Comparison of ENCODE assay signal across 8 cellular contexts in the genomic region with DNA sequence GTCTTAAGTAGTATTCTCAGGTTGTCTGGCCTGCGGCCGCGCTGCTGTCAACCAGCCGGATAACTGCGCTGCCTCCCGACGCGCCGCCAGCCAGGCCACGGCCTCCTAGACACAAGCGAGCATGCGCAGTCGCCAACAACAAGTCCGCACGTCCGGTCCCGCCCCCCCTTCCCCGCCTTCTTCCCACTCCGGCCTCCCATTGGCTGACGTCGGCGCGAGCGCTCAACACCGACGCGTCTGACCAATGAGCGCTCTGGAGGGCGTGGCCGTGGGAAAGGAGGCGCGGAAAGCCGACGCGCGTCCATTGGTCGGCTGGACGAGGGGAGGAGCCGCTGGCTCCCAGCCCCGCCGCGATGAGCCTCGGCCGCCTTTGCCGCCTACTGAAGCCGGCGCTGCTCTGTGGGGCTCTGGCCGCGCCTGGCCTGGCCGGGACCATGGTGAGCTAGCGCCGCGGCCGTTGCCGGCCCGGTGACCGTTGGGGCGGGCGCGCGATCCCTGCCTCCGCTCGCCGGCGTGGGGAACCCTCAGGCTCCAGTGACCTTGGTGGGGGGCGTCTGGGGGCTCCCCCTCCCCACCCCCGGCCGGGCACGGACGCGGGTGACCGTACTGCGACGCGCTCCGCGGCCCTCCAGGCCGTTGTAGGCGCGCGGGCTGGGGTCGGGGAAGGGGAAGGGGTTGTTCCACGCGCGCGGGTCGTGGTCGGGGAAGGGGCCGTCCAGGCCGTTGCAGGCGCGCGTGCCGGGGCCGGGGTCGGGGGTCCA. TPM values are rescaled to one million over a fixed set of nuclear protein-coding genes. Genes with fewer than 3 reads are reported as not detected.
DNase-seq lines count a peak whose midpoint lies in the region; ATAC-seq and TF ChIP-seq lines count a peak whose summit lies in the region.

A gene with protein sequence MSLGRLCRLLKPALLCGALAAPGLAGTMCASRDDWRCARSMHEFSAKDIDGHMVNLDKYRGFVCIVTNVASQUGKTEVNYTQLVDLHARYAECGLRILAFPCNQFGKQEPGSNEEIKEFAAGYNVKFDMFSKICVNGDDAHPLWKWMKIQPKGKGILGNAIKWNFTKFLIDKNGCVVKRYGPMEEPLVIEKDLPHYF (plus strand): TSS at position 304 of the 761 bp plus-strand sequence. CDS start 50 bp downstream, at position 354.

- peaks cover 5% of the 10 kb centered on the region for H3K36me3 Mint-ChIP-seq in T-helper 2 cell treated with Interferon-gamma antibody and Interleukin-4, amounts not matched to agents 5 μg/mL and 100 μg/mL, for 36 hours (ENCODE audit: low read depth)

- H3K27me3 Mint-ChIP-seq in T-helper 2 cell treated with Interferon-gamma antibody and Interleukin-4, amounts not matched to agents 5 μg/mL and 100 μg/mL, for 36 hours (ENCODE audit: low read depth) = no peaks in the 10 kb centered on the region

- under 1% methylated on average over 96 of the region's 96 CpGs for WGBS in right cardiac atrium

- H3K36me3 ChIP-seq in ascending aorta = peaks cover 29 to 30% of the 10 kb centered on the region in 2 donors
- peaks cover 0 to 19% of the 10 kb centered on the region in 2 donors for H3K36me3 ChIP-seq in vagina

- peak; percentile 95 to 97 for DNase-seq in NCI-H1930 (lab: John Stamatoyannopoulos, UW)
- DNase-seq in T-helper 2 cell treated with Interferon-gamma antibody and Interleukin-4, amounts not matched to agents 5 μg/mL and 100 μg/mL, for 36 hours (ENCODE audit: low spot score) = peak; percentile 97
- DNase-seq in ascending aorta (ENCODE audit: low spot score in 2 of 2) = peak; percentile 95 to 99
- DNase-seq in right cardiac atrium = peak; percentile 100
- DNase-seq in putamen (ENCODE audit: low spot score) = peak; percentile 100
- DNase-seq in vagina (ENCODE audit: extremely low spot score in 2 of 2) = peak; percentile 99

- peaks cover 6% of the 10 kb centered on the region for H3K9me3 Mint-ChIP-seq in T-helper 2 cell treated with Interferon-gamma antibody and Interleukin-4, amounts not matched to agents 5 μg/mL and 100 μg/mL, for 36 hours

- no peak for TF ChIP-seq CTCF in ascending aorta (IDR thresholded peaks at IDR 0.05)
- no peak for TF ChIP-seq CTCF in vagina (IDR thresholded peaks at IDR 0.05)

- H3K9me3 ChIP-seq in ascending aorta (no peaks in the 10 kb centered on the region), right cardiac atrium (ENCODE audit: control insufficient read depth, low read length) (no peaks in the 10 kb centered on the region), vagina (no peaks in the 10 kb centered on the region)

- no peaks in the 10 kb centered on the region for H3K27me3 ChIP-seq in ascending aorta
- no peaks in the 10 kb centered on the region for H3K27me3 ChIP-seq in right cardiac atrium (ENCODE audit: control insufficient read depth, insufficient read depth)
- no peaks in the 10 kb centered on the region for H3K27me3 ChIP-seq in vagina

- peak within 1 kb of the TSS; percentile 73 for H3K4me3 Mint-ChIP-seq in T-helper 2 cell treated with Interferon-gamma antibody and Interleukin-4, amounts not matched to agents 5 μg/mL and 100 μg/mL, for 36 hours

- H3K27ac ChIP-seq in ascending aorta (peak within 1 kb of the TSS; percentile 99), right cardiac atrium (ENCODE audit: low read length) (peak within 1 kb of the TSS; percentile 98), vagina (peak within 1 kb of the TSS; percentile 99)

- H3K4me1 Mint-ChIP-seq in T-helper 2 cell treated with Interferon-gamma antibody and Interleukin-4, amounts not matched to agents 5 μg/mL and 100 μg/mL, for 36 hours (ENCODE audit: low read depth) = peaks cover 19% of the 10 kb centered on the region

- H3K4me3 ChIP-seq in ascending aorta (peak within 1 kb of the TSS; percentile 84 to 93), right cardiac atrium (ENCODE audit: low read length) (peak within 1 kb of the TSS; percentile 89), vagina (peak within 1 kb of the TSS; percentile 86 to 92)

- H3K27ac Mint-ChIP-seq in T-helper 2 cell treated with Interferon-gamma antibody and Interleukin-4, amounts not matched to agents 5 μg/mL and 100 μg/mL, for 36 hours = peak within 1 kb of the TSS; percentile 75

- TF ChIP-seq POLR2A in vagina (IDR thresholded peaks at IDR 0.05) = peak; percentile 14 to 89

- intact Hi-C loops in ascending aorta (cut with DNase I) (loop anchor here (2.0 kb wide), 2 partner anchors 137 to 165 kb away; a partner anchor contains a TSS), right cardiac atrium (cut with DNase I) (loop anchor here in 2 of 4 donors (5.0 to 10.0 kb wide), 2 partner anchors 77 to 79 kb away; a partner anchor contains a TSS), vagina (cut with DNase I) (loop anchor here (5.0 kb wide), 1 partner anchor 77 kb away; a partner anchor contains a TSS)

- H3K4me1 ChIP-seq in ascending aorta (peaks cover 30 to 43% of the 10 kb centered on the region in 2 donors), right cardiac atrium (ENCODE audit: control insufficient read depth, insufficient read depth, low read length) (peaks cover 7% of the 10 kb centered on the region), vagina (peaks cover 66% of the 10 kb centered on the region)

- ATAC-seq in GM18499 (IDR thresholded peaks at IDR 0.05; ENCODE audit: insufficient read depth, unreplicated experiment) (peak; percentile 40), HG02943 (IDR thresholded peaks at IDR 0.05; ENCODE audit: low read depth, unreplicated experiment) (peak; percentile 51), right cardiac atrium (peak; percentile 86 to 89)

RNA-seq across cellular contexts. Expression of the gene that starts here (rescaled TPM):
- total RNA-seq in ascending aorta (348 TPM), right cardiac atrium (100 to 1,000 TPM; 300 to 374 (median 359) TPM), vagina (524 TPM)
- polyA plus RNA-seq in right cardiac atrium = 713 TPM

Comparison
In these comparisons a context has a peak if more than half of its experiments do, and no peak if none do; other contexts are left out.
1. Peak in every context shown above with its lines: DNase-seq, ATAC-seq, H3K4me3 ChIP-seq and H3K27ac ChIP-seq.